13 cellular contexts compared by ENCODE assay signal in the genomic region with DNA sequence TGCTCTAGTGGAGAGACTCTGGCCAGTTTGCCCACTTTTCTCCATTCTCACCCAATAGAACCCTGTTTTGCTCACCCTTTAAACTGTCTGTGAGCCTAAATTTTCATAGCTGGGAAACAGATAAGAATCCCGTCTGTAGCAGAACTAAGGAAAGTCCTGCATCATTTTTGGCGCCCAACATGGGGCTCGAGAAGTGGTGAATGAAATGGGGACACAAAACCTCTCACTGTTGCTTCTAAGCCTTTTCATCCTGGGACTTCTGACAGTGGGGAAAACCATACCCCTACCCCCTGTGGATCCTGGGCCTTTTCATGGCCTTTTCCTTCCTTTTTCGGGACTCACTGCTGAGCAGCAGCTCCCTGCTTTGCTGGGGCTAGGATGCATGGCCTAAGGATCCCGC.
DNase-seq lines count a peak whose midpoint lies in the region; ATAC-seq and TF ChIP-seq lines count a peak whose summit lies in the region.
"Had no signal": no experiment of that assay in that cellular context is flagged by ENCODE, and none has a peak within 500 bp of the region (broad histone marks: within the 10 kb centered on the region; RNA-seq: fewer than 3 reads in every experiment).

No MANE protein-coding gene starts in this region.

- no peaks in the 10 kb centered on the region for H3K4me1 Mint-ChIP-seq in activated naive CD4-positive, alpha-beta T cell treated with anti-CD3 and anti-CD28 coated beads, Interleukin-2, amount 10 ng/mL, durations not matched to agents 7 days and 5 days
- no peaks in the 10 kb centered on the region for H3K4me1 Mint-ChIP-seq in immature natural killer cell
- H3K4me1 Mint-ChIP-seq: activated CD8-positive, alpha-beta memory T cell treated with anti-CD3 and anti-CD28 coated beads, Interleukin-2, amount 10 ng/mL, durations not matched to agents 7 days and 5 days had no signal

- CTCF ChIA-PET in A673 (lab: Charles Lee) = no interaction called here
- CTCF ChIA-PET in activated naive CD4-positive, alpha-beta T cell treated with anti-CD3 and anti-CD28 coated beads, Interleukin-2, amount 10 ng/mL, durations not matched to agents 7 days and 5 days (lab: Charles Lee) = no interaction called here

- H3K9me3 Mint-ChIP-seq in activated naive CD4-positive, alpha-beta T cell treated with anti-CD3 and anti-CD28 coated beads, Interleukin-2, amount 10 ng/mL, durations not matched to agents 7 days and 5 days = peaks cover 79% of the 10 kb centered on the region
- peaks cover 12 to 67% (median 54%) of the 10 kb centered on the region in 6 donors for H3K9me3 Mint-ChIP-seq in immature natural killer cell

- H3K4me3 Mint-ChIP-seq in activated naive CD4-positive, alpha-beta T cell treated with anti-CD3 and anti-CD28 coated beads, Interleukin-2, amount 10 ng/mL, durations not matched to agents 7 days and 5 days = no peak overlapping the region
- no peak overlapping the region for H3K4me3 Mint-ChIP-seq in immature natural killer cell
- H3K4me3 Mint-ChIP-seq: activated CD8-positive, alpha-beta memory T cell treated with anti-CD3 and anti-CD28 coated beads, Interleukin-2, amount 10 ng/mL, durations not matched to agents 7 days and 5 days; dendritic cell treated with granulocyte-macrophage colony-stimulating factor and Interleukin-4, amounts not matched to agents 40 ng/mL and 50 ng/mL, for 4 days had no signal

- peaks cover 58% of the 10 kb centered on the region for H3K36me3 Mint-ChIP-seq in activated naive CD4-positive, alpha-beta T cell treated with anti-CD3 and anti-CD28 coated beads, Interleukin-2, amount 10 ng/mL, durations not matched to agents 7 days and 5 days
- H3K36me3 Mint-ChIP-seq in immature natural killer cell = peaks cover 0 to 9% (median 8%) of the 10 kb centered on the region in 3 donors

- no peak overlapping the region for H3K27ac ChIP-seq in A673 (ENCODE audit: low read depth, low read length, poor library complexity, severe bottlenecking)
- H3K27ac ChIP-seq: C4-2B had no signal

- POLR2A ChIA-PET in A673 (lab: Charles Lee; ENCODE audit: low non-redundant PET) = no interaction called here

- H3K4me1 ChIP-seq in A673 (ENCODE audit: insufficient read depth, low read length, poor library complexity, severe bottlenecking) = no peaks in the 10 kb centered on the region

- H3K27me3 ChIP-seq in A673 (replicated peaks; ENCODE audit: insufficient read depth, low read depth, low read length, poor library complexity) = no peaks in the 10 kb centered on the region

- peaks cover 30% of the 10 kb centered on the region for H3K9me3 ChIP-seq in A673 (ENCODE audit: low read depth, low read length, poor library complexity, severe bottlenecking)

- H3K36me3 ChIP-seq in A673 (ENCODE audit: insufficient read depth, low read length, poor library complexity, severe bottlenecking) = no peaks in the 10 kb centered on the region

- DNase-seq in A673 (ENCODE audit: low spot score) (peak; percentile 28), HFF-Myc (ENCODE audit: extremely low read depth, low read depth) (peak; percentile 9), immature natural killer cell (peak in 2 of 3 donors; percentile 2 to 3), hepatic stellate cell (ENCODE audit: low spot score) (no peak), NCI-H2171 (lab: John Stamatoyannopoulos, UW) (no peak)
- DNase-seq in activated naive CD4-positive, alpha-beta T cell treated with anti-CD3 and anti-CD28 coated beads, Interleukin-2, amount 10 ng/mL, durations not matched to agents 7 days and 5 days = peak; percentile 38
- DNase-seq: activated CD8-positive, alpha-beta memory T cell treated with anti-CD3 and anti-CD28 coated beads, Interleukin-2, amount 10 ng/mL, durations not matched to agents 7 days and 5 days; NCI-H526; substantia nigra had no signal

- H3K27me3 Mint-ChIP-seq in activated naive CD4-positive, alpha-beta T cell treated with anti-CD3 and anti-CD28 coated beads, Interleukin-2, amount 10 ng/mL, durations not matched to agents 7 days and 5 days = no peaks in the 10 kb centered on the region
- H3K27me3 Mint-ChIP-seq in immature natural killer cell (ENCODE audit: low read depth in 3 of 3) = peaks cover 0 to 2% (median 0%) of the 10 kb centered on the region in 3 donors
- H3K27me3 Mint-ChIP-seq: activated CD8-positive, alpha-beta memory T cell treated with anti-CD3 and anti-CD28 coated beads, Interleukin-2, amount 10 ng/mL, durations not matched to agents 7 days and 5 days; dendritic cell treated with granulocyte-macrophage colony-stimulating factor and Interleukin-4, amounts not matched to agents 40 ng/mL and 50 ng/mL, for 4 days had no signal

- no peak for TF ChIP-seq CTCF in A673 (conservative IDR thresholded peaks at IDR 0.05; ENCODE audit: low read depth, low read length)
- TF ChIP-seq CTCF in HFF-Myc (IDR thresholded peaks at IDR 0.05; ENCODE audit: low read depth, low read length, missing control alignments) = no peak

- no TSS peak for BruUV-seq in A673 (replicated peaks; lab: Mats Ljungman, UMichigan)

- no peak overlapping the region for H3K4me3 ChIP-seq in A673 (ENCODE audit: low read depth, low read length, poor library complexity, severe bottlenecking)
- no peak overlapping the region for H3K4me3 ChIP-seq in HFF-Myc (replicated peaks; ENCODE audit: low read depth, low read length)

- no peak overlapping the region for H3K27ac Mint-ChIP-seq in activated naive CD4-positive, alpha-beta T cell treated with anti-CD3 and anti-CD28 coated beads, Interleukin-2, amount 10 ng/mL, durations not matched to agents 7 days and 5 days
- no peak overlapping the region for H3K27ac Mint-ChIP-seq in immature natural killer cell
- H3K27ac Mint-ChIP-seq: activated CD8-positive, alpha-beta memory T cell treated with anti-CD3 and anti-CD28 coated beads, Interleukin-2, amount 10 ng/mL, durations not matched to agents 7 days and 5 days; dendritic cell treated with granulocyte-macrophage colony-stimulating factor and Interleukin-4, amounts not matched to agents 40 ng/mL and 50 ng/mL, for 4 days had no signal

- intact Hi-C loops in A673 (cut with micrococcal nuclease; ENCODE audit: unreplicated experiment) = no loop called here

- ATAC-seq in HG03175 (IDR thresholded peaks at IDR 0.05; ENCODE audit: unreplicated experiment) (no peak), HG03196 (IDR thresholded peaks at IDR 0.05; ENCODE audit: unreplicated experiment) (no peak)
- ATAC-seq: activated CD8-positive, alpha-beta memory T cell treated with anti-CD3 and anti-CD28 coated beads, Interleukin-2, amount 10 ng/mL, durations not matched to agents 7 days and 5 days had no signal

Comparison
In these comparisons a context has a peak if more than half of its experiments do, and no peak if none do; other contexts are left out.
1. DNase-seq: peak in A673 (single experiment), HFF-Myc (single experiment), activated naive CD4-positive, alpha-beta T cell treated with anti-CD3 and anti-CD28 coated beads, Interleukin-2, amount 10 ng/mL, durations not matched to agents 7 days and 5 days (single experiment) and immature natural killer cell (2 of 3); none in hepatic stellate cell (single experiment) and NCI-H2171 (single experiment).